ENCODE assay signal across 17 cellular contexts in genomic region chr11:61111786-61112517, GRCh38. TPM values are rescaled to one million over a fixed set of nuclear protein-coding genes. Genes with fewer than 3 reads are reported as not detected.
DNase-seq lines count a peak whose midpoint lies in the region; ATAC-seq lines count a peak whose summit lies in the region.
"Had no signal": no experiment of that assay in that cellular context is flagged by ENCODE, and none has a peak within 500 bp of the region (broad histone marks: within the 10 kb centered on the region; RNA-seq: fewer than 3 reads in every experiment).

No MANE protein-coding gene starts in this region.

- H3K4me1 Mint-ChIP-seq in T-helper 2 cell treated with Interferon-gamma antibody and Interleukin-4, amounts not matched to agents 5 μg/mL and 100 μg/mL, for 36 hours (ENCODE audit: low read depth): peaks cover 90% of the 10 kb centered on the region
- H3K4me1 Mint-ChIP-seq in activated T-helper 17 cell treated with anti-CD3 and anti-CD28 coated beads, Interleukin-2, amount 50 U/mL, for 72 hours: peaks cover 77% of the 10 kb centered on the region

- H3K36me3 Mint-ChIP-seq in T-helper 2 cell treated with Interferon-gamma antibody and Interleukin-4, amounts not matched to agents 5 μg/mL and 100 μg/mL, for 36 hours (ENCODE audit: low read depth): peaks cover 93% of the 10 kb centered on the region
- H3K36me3 Mint-ChIP-seq in activated T-helper 17 cell treated with anti-CD3 and anti-CD28 coated beads, Interleukin-2, amount 50 U/mL, for 72 hours (ENCODE audit: low read depth): no peaks in the 10 kb centered on the region

- no peaks in the 10 kb centered on the region for H3K27me3 ChIP-seq in BLaER1 treated with 17β-estradiol and CSF1 and Interleukin-3, amounts not matched to agents 10 nM and 100 nM
- no peaks in the 10 kb centered on the region for H3K27me3 ChIP-seq in neuronal stem cell (ENCODE audit: control insufficient read depth in 3 of 3, insufficient read depth in 3 of 3, low read depth in 1 of 3, low read length in 3 of 3)
- H3K27me3 ChIP-seq: thyroid gland had no signal

- H2BK12ac ChIP-seq in neuronal stem cell (ENCODE audit: low read length): no peak overlapping the region

- H3K4me2 ChIP-seq in BLaER1 treated with 17β-estradiol and CSF1 and Interleukin-3, amounts not matched to agents 10 nM and 100 nM: peak overlapping the region; percentile 6 to 57 (median 31); a peak in 18 of 22 replicates
- H3K4me2 ChIP-seq in neuronal stem cell (ENCODE audit: insufficient read depth, low read length, poor library complexity, severe bottlenecking): no peak overlapping the region

- no peak overlapping the region for H2BK5ac ChIP-seq in neuronal stem cell (ENCODE audit: low read length)

- H4K20me1 ChIP-seq in BLaER1 treated with 17β-estradiol and CSF1 and Interleukin-3, amounts not matched to agents 10 nM and 100 nM: 0 out of 22 replicates have a peak, but pooled peaks cover 0 to 4% (median 0%) of the 10 kb centered on the region in 11 experiments

- H3K36me3 ChIP-seq in BLaER1 treated with 17β-estradiol and CSF1 and Interleukin-3, amounts not matched to agents 10 nM and 100 nM: no peaks in the 10 kb centered on the region
- no peaks in the 10 kb centered on the region for H3K36me3 ChIP-seq in neuronal stem cell (replicated peaks in 1 of 2; ENCODE audit: control insufficient read depth in 2 of 2, insufficient read depth in 2 of 2, low read length in 2 of 2)
- H3K36me3 ChIP-seq: thyroid gland had no signal

- peak; percentile 89 for ATAC-seq in activated T-helper 17 cell treated with anti-CD3 and anti-CD28 coated beads, Interleukin-2, amount 50 U/mL, for 72 hours (replicated peaks)

- H3K4me3 ChIP-seq in BLaER1 treated with 17β-estradiol and CSF1 and Interleukin-3, amounts not matched to agents 10 nM and 100 nM: no peak overlapping the region
- no peak overlapping the region for H3K4me3 ChIP-seq in neuronal stem cell (ENCODE audit: low read length in 2 of 2)
- H3K4me3 ChIP-seq: thyroid gland had no signal

- peaks cover 15 to 37% (median 23%) of the 10 kb centered on the region in 10 experiments for H3K4me1 ChIP-seq in BLaER1 treated with 17β-estradiol and CSF1 and Interleukin-3, amounts not matched to agents 10 nM and 100 nM
- H3K4me1 ChIP-seq in neuronal stem cell (ENCODE audit: control insufficient read depth in 2 of 2, insufficient read depth in 1 of 2, low read depth in 1 of 2, low read length in 2 of 2): no peaks in the 10 kb centered on the region
- H3K4me1 ChIP-seq: thyroid gland had no signal

- H3K14ac ChIP-seq in neuronal stem cell (ENCODE audit: low read length): no peak overlapping the region

- no peaks in the 10 kb centered on the region for H3K9me3 Mint-ChIP-seq in T-helper 2 cell treated with Interferon-gamma antibody and Interleukin-4, amounts not matched to agents 5 μg/mL and 100 μg/mL, for 36 hours
- peaks cover 5% of the 10 kb centered on the region for H3K9me3 Mint-ChIP-seq in activated T-helper 17 cell treated with anti-CD3 and anti-CD28 coated beads, Interleukin-2, amount 50 U/mL, for 72 hours

- H3K4ac ChIP-seq in neuronal stem cell (ENCODE audit: low read length): no peak overlapping the region

- no CpG with 5 or more reads among the region's 11 CpGs for WGBS in neuronal stem cell (ENCODE audit: extremely low coverage in 2 of 2, insufficient read length in 2 of 2, insufficient replicate concordance in 1 of 2), 2 donors

- H3K18ac ChIP-seq in neuronal stem cell (ENCODE audit: low read length): peak overlapping the region; percentile 60

- no peak overlapping the region; a peak in 2 of 22 replicates for H3K27ac ChIP-seq in BLaER1 treated with 17β-estradiol and CSF1 and Interleukin-3, amounts not matched to agents 10 nM and 100 nM
- H3K27ac ChIP-seq in neuronal stem cell (replicated peaks; ENCODE audit: low read length): no peak overlapping the region
- H3K27ac ChIP-seq: thyroid gland had no signal

- peaks cover 3% of the 10 kb centered on the region for H3K79me1 ChIP-seq in neuronal stem cell (ENCODE audit: low read depth, low read length)

- H4K91ac ChIP-seq in neuronal stem cell (ENCODE audit: low read depth, low read length, poor library complexity): no peak overlapping the region

- H2BK120ac ChIP-seq in neuronal stem cell (ENCODE audit: low read depth, low read length): no peak overlapping the region

- no peak overlapping the region for H4K8ac ChIP-seq in neuronal stem cell (ENCODE audit: low read depth, low read length)

- H3K27me3 Mint-ChIP-seq in T-helper 2 cell treated with Interferon-gamma antibody and Interleukin-4, amounts not matched to agents 5 μg/mL and 100 μg/mL, for 36 hours (ENCODE audit: low read depth): no peaks in the 10 kb centered on the region
- H3K27me3 Mint-ChIP-seq in activated T-helper 17 cell treated with anti-CD3 and anti-CD28 coated beads, Interleukin-2, amount 50 U/mL, for 72 hours: no peaks in the 10 kb centered on the region

- H2AFZ ChIP-seq in neuronal stem cell (ENCODE audit: low read length): no peak overlapping the region

- no peak overlapping the region for H3K4me3 Mint-ChIP-seq in T-helper 2 cell treated with Interferon-gamma antibody and Interleukin-4, amounts not matched to agents 5 μg/mL and 100 μg/mL, for 36 hours
- H3K4me3 Mint-ChIP-seq in activated T-helper 17 cell treated with anti-CD3 and anti-CD28 coated beads, Interleukin-2, amount 50 U/mL, for 72 hours: no peak overlapping the region

- no peak overlapping the region for H2AK5ac ChIP-seq in neuronal stem cell (ENCODE audit: low read depth, low read length)

- no peak overlapping the region for H3K23ac ChIP-seq in neuronal stem cell (ENCODE audit: low read depth, low read length, poor library complexity)

- H2BK15ac ChIP-seq in neuronal stem cell (ENCODE audit: low read length): no peak overlapping the region

- H3K9me3 ChIP-seq in BLaER1 treated with 17β-estradiol and CSF1 and Interleukin-3, amounts not matched to agents 10 nM and 100 nM (replicated peaks in 1 of 11): no peaks in the 10 kb centered on the region
- no peaks in the 10 kb centered on the region for H3K9me3 ChIP-seq in neuronal stem cell (replicated peaks in 1 of 2; ENCODE audit: control insufficient read depth in 2 of 2, insufficient read depth in 1 of 2, low read depth in 1 of 2, low read length in 2 of 2)
- H3K9me3 ChIP-seq: thyroid gland had no signal

- peak overlapping the region; percentile 93 for H3K27ac Mint-ChIP-seq in T-helper 2 cell treated with Interferon-gamma antibody and Interleukin-4, amounts not matched to agents 5 μg/mL and 100 μg/mL, for 36 hours
- no peak overlapping the region for H3K27ac Mint-ChIP-seq in activated T-helper 17 cell treated with anti-CD3 and anti-CD28 coated beads, Interleukin-2, amount 50 U/mL, for 72 hours

- DNase-seq in T-helper 2 cell treated with Interferon-gamma antibody and Interleukin-4, amounts not matched to agents 5 μg/mL and 100 μg/mL, for 36 hours (ENCODE audit: low spot score): peak; percentile 83
- DNase-seq in neuronal stem cell (ENCODE audit: low spot score): no peak
- no peak for DNase-seq in cerebellum (ENCODE audit: low spot score)
- no peak for DNase-seq in retina
- no peak for DNase-seq in HuH-7 (ENCODE audit: low spot score)
- no peak for DNase-seq in epidermal melanocyte (ENCODE audit: insufficient read length, low spot score)
- DNase-seq: amniotic stem cell, Karpas-422, NCI-H2171, thyroid gland had no signal

- H3K9ac ChIP-seq in BLaER1 treated with 17β-estradiol and CSF1 and Interleukin-3, amounts not matched to agents 10 nM and 100 nM: no peak overlapping the region
- no peak overlapping the region for H3K9ac ChIP-seq in neuronal stem cell (ENCODE audit: low read depth, low read length, poor library complexity)

RNA-seq across cellular contexts. Expression of gene CD5, which starts 9.7 kb away (rescaled TPM):
- 100 to 1,000 TPM; 231 to 476 TPM for total RNA-seq in activated T-helper 17 cell treated with anti-CD3 and anti-CD28 coated beads, Interleukin-2, amount 50 U/mL, for 72 hours
- polyA plus RNA-seq in neuronal stem cell (2013, experiment 1 of 2): not detected
- polyA plus RNA-seq in neuronal stem cell (2013, experiment 2 of 2): not detected
- total RNA-seq in cerebellum: not detected
- total RNA-seq: frontal cortex, kidney epithelial cell, OCI-LY7 had no signal
- polyA plus RNA-seq: AG04450, neural cell had no signal

RNA-seq across cellular contexts. Expression of gene VPS37C, which starts 49.3 kb away (rescaled TPM):
- 10 to 100 TPM in 1 of 2 donors, 1 to 10 TPM in 1; 9.7 to 14.5 TPM for total RNA-seq in activated T-helper 17 cell treated with anti-CD3 and anti-CD28 coated beads, Interleukin-2, amount 50 U/mL, for 72 hours
- 13.9 TPM for polyA plus RNA-seq in neuronal stem cell (2013, experiment 1 of 2)
- 14.1 TPM for polyA plus RNA-seq in neuronal stem cell (2013, experiment 2 of 2)
- 8.7 TPM for total RNA-seq in cerebellum

Comparison
In these comparisons a context has a peak if more than half of its experiments do, and no peak if none do; other contexts are left out.
1. RNA of gene CD5, which starts 9.7 kb away (total RNA-seq): 231 to 476 TPM in activated T-helper 17 cell treated with anti-CD3 and anti-CD28 coated beads, Interleukin-2, amount 50 U/mL, for 72 hours; not detected in cerebellum (single experiment); every median in the first group is over 100 times any median in the second.